In the genomic region with DNA sequence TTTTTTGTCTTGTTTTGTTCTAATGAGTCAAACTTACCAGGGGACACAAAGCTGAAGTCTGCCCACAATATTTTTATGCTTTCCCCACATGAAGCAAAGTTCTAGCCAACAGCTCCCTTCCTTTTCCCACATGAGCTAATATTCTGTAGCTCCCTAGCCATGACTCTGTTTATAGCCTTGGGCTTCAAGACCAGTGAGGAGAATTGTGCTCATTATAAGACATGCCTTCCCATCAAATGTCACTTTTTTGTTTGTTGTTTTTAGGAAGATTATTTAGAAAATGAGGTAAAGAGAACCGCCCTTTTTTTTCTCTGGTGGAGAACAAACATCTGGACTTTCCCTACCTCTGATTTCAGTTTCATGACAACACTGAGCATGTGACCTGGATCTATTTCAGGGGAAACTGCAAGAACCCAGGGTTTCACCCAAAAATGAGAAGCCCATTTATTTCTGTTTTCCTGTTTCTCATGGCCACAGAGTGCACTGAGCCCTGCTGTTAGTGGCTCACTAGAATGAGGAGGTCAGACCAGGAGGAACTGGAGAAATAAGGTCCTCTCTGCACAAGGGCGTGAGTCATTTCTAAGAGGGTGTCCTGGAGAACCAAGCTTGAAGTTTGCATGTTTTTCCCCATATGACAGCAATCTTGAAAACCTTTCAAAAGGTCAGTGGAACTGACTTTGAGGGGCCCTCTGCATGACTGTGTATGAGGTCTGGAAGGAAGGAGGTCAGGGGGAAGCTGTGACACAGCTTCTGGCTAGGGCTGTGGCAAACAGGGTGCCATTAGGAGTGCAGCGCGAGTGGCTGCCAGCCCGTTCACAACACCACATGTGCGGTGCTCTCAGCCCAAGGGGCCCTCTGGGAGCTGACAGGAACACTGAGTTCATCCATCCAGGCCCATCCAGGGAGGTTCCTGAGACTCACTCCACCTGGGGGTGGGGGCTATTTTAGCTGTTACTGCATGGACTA, we compare ENCODE assay signal across 2 cellular contexts.
TF ChIP-seq lines count a peak whose summit lies in the region.

No MANE protein-coding gene starts in this region.

TF ChIP-seq in liver, 16 proteins besides CTCF, POLR2A, EP300 and RAD21:
- TF ChIP-seq, protein P1, sequence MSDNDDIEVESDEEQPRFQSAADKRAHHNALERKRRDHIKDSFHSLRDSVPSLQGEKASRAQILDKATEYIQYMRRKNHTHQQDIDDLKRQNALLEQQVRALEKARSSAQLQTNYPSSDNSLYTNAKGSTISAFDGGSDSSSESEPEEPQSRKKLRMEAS (IDR thresholded peaks at IDR 0.05), result peak; percentile 2
- TF ChIP-seq JUND (IDR thresholded peaks at IDR 0.05), result peak in 1 of 2 donors; percentile 7
- TF ChIP-seq YY1 (IDR thresholded peaks at IDR 0.05), result no peak

TF ChIP-seq in HepG2, 621 proteins besides CTCF, POLR2A, EP300 and RAD21:
- TF ChIP-seq, protein P2, sequence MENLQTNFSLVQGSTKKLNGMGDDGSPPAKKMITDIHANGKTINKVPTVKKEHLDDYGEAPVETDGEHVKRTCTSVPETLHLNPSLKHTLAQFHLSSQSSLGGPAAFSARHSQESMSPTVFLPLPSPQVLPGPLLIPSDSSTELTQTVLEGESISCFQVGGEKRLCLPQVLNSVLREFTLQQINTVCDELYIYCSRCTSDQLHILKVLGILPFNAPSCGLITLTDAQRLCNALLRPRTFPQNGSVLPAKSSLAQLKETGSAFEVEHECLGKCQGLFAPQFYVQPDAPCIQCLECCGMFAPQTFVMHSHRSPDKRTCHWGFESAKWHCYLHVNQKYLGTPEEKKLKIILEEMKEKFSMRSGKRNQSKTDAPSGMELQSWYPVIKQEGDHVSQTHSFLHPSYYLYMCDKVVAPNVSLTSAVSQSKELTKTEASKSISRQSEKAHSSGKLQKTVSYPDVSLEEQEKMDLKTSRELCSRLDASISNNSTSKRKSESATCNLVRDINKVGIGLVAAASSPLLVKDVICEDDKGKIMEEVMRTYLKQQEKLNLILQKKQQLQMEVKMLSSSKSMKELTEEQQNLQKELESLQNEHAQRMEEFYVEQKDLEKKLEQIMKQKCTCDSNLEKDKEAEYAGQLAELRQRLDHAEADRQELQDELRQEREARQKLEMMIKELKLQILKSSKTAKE (CRISPR knock-in tag; IDR thresholded peaks at IDR 0.05; ENCODE audit: borderline replicate concordance), result no peak
- TF ChIP-seq HNRNPL (IDR thresholded peaks at IDR 0.05; ENCODE audit: low read depth, low read length) (no peak), ZNF329 (CRISPR knock-in tag; IDR thresholded peaks at IDR 0.05; ENCODE audit: low read depth) (no peak), POLR2AphosphoS2 (IDR thresholded peaks at IDR 0.05; ENCODE audit: low read depth, low read length) (no peak), CHD2 (IDR thresholded peaks at IDR 0.05; ENCODE audit: low read depth, low read length) (no peak), SMAD9 (CRISPR knock-in tag; IDR thresholded peaks at IDR 0.05) (no peak), ZNF569 (CRISPR knock-in tag; IDR thresholded peaks at IDR 0.05; ENCODE audit: borderline replicate concordance) (no peak), SIN3B (IDR thresholded peaks at IDR 0.05; ENCODE audit: low read length) (no peak), ZNF3 (CRISPR knock-in tag; IDR thresholded peaks at IDR 0.05) (no peak), KLF16 (CRISPR knock-in tag; IDR thresholded peaks at IDR 0.05) (no peak)
- TF ChIP-seq, protein P3, sequence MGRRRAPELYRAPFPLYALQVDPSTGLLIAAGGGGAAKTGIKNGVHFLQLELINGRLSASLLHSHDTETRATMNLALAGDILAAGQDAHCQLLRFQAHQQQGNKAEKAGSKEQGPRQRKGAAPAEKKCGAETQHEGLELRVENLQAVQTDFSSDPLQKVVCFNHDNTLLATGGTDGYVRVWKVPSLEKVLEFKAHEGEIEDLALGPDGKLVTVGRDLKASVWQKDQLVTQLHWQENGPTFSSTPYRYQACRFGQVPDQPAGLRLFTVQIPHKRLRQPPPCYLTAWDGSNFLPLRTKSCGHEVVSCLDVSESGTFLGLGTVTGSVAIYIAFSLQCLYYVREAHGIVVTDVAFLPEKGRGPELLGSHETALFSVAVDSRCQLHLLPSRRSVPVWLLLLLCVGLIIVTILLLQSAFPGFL (CRISPR knock-in tag; IDR thresholded peaks at IDR 0.05), result no peak
- TF ChIP-seq, protein P4, sequence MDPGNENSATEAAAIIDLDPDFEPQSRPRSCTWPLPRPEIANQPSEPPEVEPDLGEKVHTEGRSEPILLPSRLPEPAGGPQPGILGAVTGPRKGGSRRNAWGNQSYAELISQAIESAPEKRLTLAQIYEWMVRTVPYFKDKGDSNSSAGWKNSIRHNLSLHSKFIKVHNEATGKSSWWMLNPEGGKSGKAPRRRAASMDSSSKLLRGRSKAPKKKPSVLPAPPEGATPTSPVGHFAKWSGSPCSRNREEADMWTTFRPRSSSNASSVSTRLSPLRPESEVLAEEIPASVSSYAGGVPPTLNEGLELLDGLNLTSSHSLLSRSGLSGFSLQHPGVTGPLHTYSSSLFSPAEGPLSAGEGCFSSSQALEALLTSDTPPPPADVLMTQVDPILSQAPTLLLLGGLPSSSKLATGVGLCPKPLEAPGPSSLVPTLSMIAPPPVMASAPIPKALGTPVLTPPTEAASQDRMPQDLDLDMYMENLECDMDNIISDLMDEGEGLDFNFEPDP (CRISPR knock-in tag; conservative IDR thresholded peaks at IDR 0.05), result no peak
- TF ChIP-seq, protein P5, sequence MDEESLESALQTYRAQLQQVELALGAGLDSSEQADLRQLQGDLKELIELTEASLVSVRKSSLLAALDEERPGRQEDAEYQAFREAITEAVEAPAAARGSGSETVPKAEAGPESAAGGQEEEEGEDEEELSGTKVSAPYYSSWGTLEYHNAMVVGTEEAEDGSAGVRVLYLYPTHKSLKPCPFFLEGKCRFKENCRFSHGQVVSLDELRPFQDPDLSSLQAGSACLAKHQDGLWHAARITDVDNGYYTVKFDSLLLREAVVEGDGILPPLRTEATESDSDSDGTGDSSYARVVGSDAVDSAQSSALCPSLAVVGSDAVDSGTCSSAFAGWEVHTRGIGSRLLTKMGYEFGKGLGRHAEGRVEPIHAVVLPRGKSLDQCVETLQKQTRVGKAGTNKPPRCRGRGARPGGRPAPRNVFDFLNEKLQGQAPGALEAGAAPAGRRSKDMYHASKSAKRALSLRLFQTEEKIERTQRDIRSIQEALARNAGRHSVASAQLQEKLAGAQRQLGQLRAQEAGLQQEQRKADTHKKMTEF (CRISPR knock-in tag; IDR thresholded peaks at IDR 0.05), result no peak
